12 cellular contexts compared by ENCODE assay signal in genomic region chrX:33183366-33183765, GRCh38. TPM values are rescaled to one million over a fixed set of nuclear protein-coding genes. Genes with fewer than 3 reads are reported as not detected.
DNase-seq lines count a peak whose midpoint lies in the region; ATAC-seq and TF ChIP-seq lines count a peak whose summit lies in the region.
"Had no signal": no experiment of that assay in that cellular context is flagged by ENCODE, and none has a peak within 500 bp of the region (broad histone marks: within the 10 kb centered on the region; RNA-seq: fewer than 3 reads in every experiment).

No MANE protein-coding gene starts in this region.

- H4K20me1 ChIP-seq in SU-DHL-6 (ENCODE audit: low read depth, low read length), result no peaks in the 10 kb centered on the region

- H3K9me3 ChIP-seq in SU-DHL-6 (ENCODE audit: insufficient read depth, low read length) (no peaks in the 10 kb centered on the region), right cardiac atrium (ENCODE audit: control insufficient read depth, low read length) (no peaks in the 10 kb centered on the region), skeletal muscle tissue (ENCODE audit: control insufficient read depth in 3 of 3, low read length in 3 of 3) (no peaks in the 10 kb centered on the region)
- H3K9me3 ChIP-seq: Peyer's patch had no signal

- peaks cover 45% of the 10 kb centered on the region for H3F3A ChIP-seq in SU-DHL-6 (ENCODE audit: insufficient read depth)

- intact Hi-C loops in right cardiac atrium (cut with DNase I), result no loop called here

- CTCF ChIA-PET in activated naive CD4-positive, alpha-beta T cell treated with anti-CD3 and anti-CD28 coated beads, Interleukin-2, amount 10 ng/mL, durations not matched to agents 7 days and 5 days (lab: Charles Lee), result no interaction called here

- ATAC-seq in HG03342 (IDR thresholded peaks at IDR 0.05; ENCODE audit: unreplicated experiment) (peak; percentile 73), right cardiac atrium (peak; percentile 66 to 82), GM21381 (IDR thresholded peaks at IDR 0.05; ENCODE audit: unreplicated experiment) (no peak)

- H3K36me3 Mint-ChIP-seq in activated naive CD4-positive, alpha-beta T cell treated with anti-CD3 and anti-CD28 coated beads, Interleukin-2, amount 10 ng/mL, durations not matched to agents 7 days and 5 days, result no peaks in the 10 kb centered on the region

- peaks cover 3% of the 10 kb centered on the region for H3K9me3 Mint-ChIP-seq in activated naive CD4-positive, alpha-beta T cell treated with anti-CD3 and anti-CD28 coated beads, Interleukin-2, amount 10 ng/mL, durations not matched to agents 7 days and 5 days

- H3K79me2 ChIP-seq in SU-DHL-6 (ENCODE audit: insufficient read depth, low read length), result no peaks in the 10 kb centered on the region

- H3K9ac ChIP-seq in SU-DHL-6 (ENCODE audit: low read length) (peak overlapping the region; percentile 63), skeletal muscle tissue (ENCODE audit: low read depth in 1 of 3, low read length in 3 of 3) (peak overlapping the region; percentile 25 to 55 (median 51))

- H3K4me3 Mint-ChIP-seq in activated naive CD4-positive, alpha-beta T cell treated with anti-CD3 and anti-CD28 coated beads, Interleukin-2, amount 10 ng/mL, durations not matched to agents 7 days and 5 days, result no peak overlapping the region

- no peaks in the 10 kb centered on the region for H3K4me1 Mint-ChIP-seq in activated naive CD4-positive, alpha-beta T cell treated with anti-CD3 and anti-CD28 coated beads, Interleukin-2, amount 10 ng/mL, durations not matched to agents 7 days and 5 days

- H3K4me1 ChIP-seq in right cardiac atrium (ENCODE audit: control insufficient read depth, insufficient read depth, low read length), result peaks cover 1% of the 10 kb centered on the region
- H3K4me1 ChIP-seq in skeletal muscle tissue (ENCODE audit: control insufficient read depth in 3 of 3, insufficient read depth in 3 of 3, low read length in 3 of 3), result peaks cover 0 to 1% (median 0%) of the 10 kb centered on the region in 3 donors
- H3K4me1 ChIP-seq: Peyer's patch had no signal

- peak overlapping the region; percentile 100 for H3K27ac ChIP-seq in SU-DHL-6 (ENCODE audit: low read depth, low read length)
- no peak overlapping the region for H3K27ac ChIP-seq in right cardiac atrium (ENCODE audit: low read length)
- H3K27ac ChIP-seq in skeletal muscle tissue (ENCODE audit: low read depth, low read length), result peak overlapping the region; percentile 78
- H3K27ac ChIP-seq: Peyer's patch had no signal

- no peak overlapping the region for H3K27ac Mint-ChIP-seq in activated naive CD4-positive, alpha-beta T cell treated with anti-CD3 and anti-CD28 coated beads, Interleukin-2, amount 10 ng/mL, durations not matched to agents 7 days and 5 days

- H3K4me3 ChIP-seq in SU-DHL-6 (ENCODE audit: insufficient read depth, low read length, poor library complexity, severe bottlenecking) (no peak overlapping the region), right cardiac atrium (ENCODE audit: low read length) (no peak overlapping the region), skeletal muscle tissue (ENCODE audit: low read length in 3 of 3) (no peak overlapping the region)
- H3K4me3 ChIP-seq: Peyer's patch had no signal

- H3K27me3 ChIP-seq in SU-DHL-6 (ENCODE audit: low read length) (no peaks in the 10 kb centered on the region), right cardiac atrium (ENCODE audit: control insufficient read depth, insufficient read depth) (no peaks in the 10 kb centered on the region), skeletal muscle tissue (ENCODE audit: control insufficient read depth in 3 of 3, insufficient read depth in 3 of 3, low read length in 3 of 3) (no peaks in the 10 kb centered on the region)
- H3K27me3 ChIP-seq: Peyer's patch had no signal

- 11% methylated on average over 4 of the region's 4 CpGs for WGBS in right cardiac atrium

- TF ChIP-seq CTCF in SU-DHL-6 (IDR thresholded peaks at IDR 0.05; ENCODE audit: insufficient read depth, low read length, poor library complexity, severe bottlenecking), result no peak

- H3K9me2 ChIP-seq in SU-DHL-6 (replicated peaks; ENCODE audit: insufficient read depth, low read length), result no peaks in the 10 kb centered on the region

- DNase-seq in right cardiac atrium (peak in 2 of 3 donors; percentile 28 to 49), activated gamma-delta T cell treated with Interleukin-2 at 50 U/mL for 16 hours (no peak), HuH-7 (ENCODE audit: low spot score) (no peak)
- no peak for DNase-seq in activated naive CD4-positive, alpha-beta T cell treated with anti-CD3 and anti-CD28 coated beads, Interleukin-2, amount 10 ng/mL, durations not matched to agents 7 days and 5 days
- DNase-seq: activated CD4-positive, alpha-beta T cell treated with anti-CD3 and anti-CD28 coated beads, Interleukin-2, amount 50 U/mL, for 48 hours; MV-4-11; occipital lobe; Peyer's patch had no signal

- no peaks in the 10 kb centered on the region; the same call in 1 of the 2 replicates for H3K36me3 ChIP-seq in SU-DHL-6 (ENCODE audit: low read length)
- H3K36me3 ChIP-seq in skeletal muscle tissue (ENCODE audit: control insufficient read depth in 3 of 3, insufficient read depth in 3 of 3, low read length in 3 of 3), result no peaks in the 10 kb centered on the region
- H3K36me3 ChIP-seq: Peyer's patch had no signal

- H3K27me3 Mint-ChIP-seq in activated naive CD4-positive, alpha-beta T cell treated with anti-CD3 and anti-CD28 coated beads, Interleukin-2, amount 10 ng/mL, durations not matched to agents 7 days and 5 days, result no peaks in the 10 kb centered on the region

- peak overlapping the region; percentile 90 for H3K4me2 ChIP-seq in SU-DHL-6 (ENCODE audit: low read depth, low read length, poor library complexity, severe bottlenecking)

- no peak overlapping the region for H2AFZ ChIP-seq in SU-DHL-6 (ENCODE audit: low read depth, low read length, severe bottlenecking)

RNA-seq across cellular contexts. Expression of gene DMD, which starts 28.0 kb away (rescaled TPM):
- 100 to 1,000 TPM; 120 to 173 (median 126) TPM for total RNA-seq in right cardiac atrium
- polyA plus RNA-seq in right cardiac atrium, result 49.5 TPM
- 190 TPM for total RNA-seq in skeletal muscle tissue

Comparison
In these comparisons a context has a peak if more than half of its experiments do, and no peak if none do; other contexts are left out.
1. DNase-seq: peak in right cardiac atrium (2 of 3); none in activated gamma-delta T cell treated with Interleukin-2 at 50 U/mL for 16 hours (single experiment), activated naive CD4-positive, alpha-beta T cell treated with anti-CD3 and anti-CD28 coated beads, Interleukin-2, amount 10 ng/mL, durations not matched to agents 7 days and 5 days (single experiment) and HuH-7 (single experiment).